8 cellular contexts compared by ENCODE assay signal in the genomic region with DNA sequence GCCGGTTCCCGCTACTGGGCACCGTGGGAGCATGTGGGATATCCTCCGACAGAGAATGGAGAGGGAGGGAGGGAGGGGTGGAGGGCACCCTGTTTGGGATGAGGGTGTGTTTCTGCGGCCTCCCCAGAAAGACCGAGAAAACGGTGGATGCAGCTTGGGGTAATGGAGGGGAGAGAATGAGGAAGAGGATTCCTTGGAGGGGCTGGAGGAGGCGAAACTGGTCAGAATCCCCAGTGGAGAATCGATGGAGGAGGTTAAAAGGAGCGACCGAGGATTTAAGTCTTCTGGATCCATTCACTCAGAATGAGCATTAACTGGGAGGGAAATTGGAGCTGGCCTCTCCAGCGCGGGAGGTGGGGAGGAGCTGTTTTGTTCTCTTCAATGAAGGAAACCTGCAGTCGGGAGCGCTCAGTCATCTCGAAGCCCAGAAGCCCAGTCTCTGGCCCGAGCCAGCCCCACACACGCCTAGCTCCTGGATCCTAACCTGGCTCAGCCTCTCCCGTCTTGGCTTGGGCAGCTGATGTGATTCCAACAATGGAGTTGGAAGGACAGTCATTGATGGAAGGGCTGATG. TPM values are rescaled to one million over a fixed set of nuclear protein-coding genes. Genes with fewer than 3 reads are reported as not detected.
DNase-seq lines count a peak whose midpoint lies in the region; ATAC-seq, FAIRE-seq and TF ChIP-seq lines count a peak whose summit lies in the region.

No MANE protein-coding gene starts in this region.

- ATAC-seq in DND-41 (ENCODE audit: insufficient read depth, low read depth) (no peak), GM12878 (no peak; the same call in 2 of the 3 replicates)

- SMC1A ChIA-PET in GM12878 (lab: Charles Lee; ENCODE audit: uncharacterized antibody, unreplicated experiment) = interaction anchor here (0.8 to 10.5 kb wide), 12 partner anchors 11 to 88 kb away, joined by 3 to 151 read pairs (median 8); no protein-coding TSS in a partner anchor

- TF ChIP-seq RAD21 in GM12878 (IDR thresholded peaks at IDR 0.05; ENCODE audit: insufficient read depth, low read depth, low read length) = no peak

- no TSS peak for BruUV-seq in GM12878 (replicated peaks; lab: Mats Ljungman, UMichigan)

- in situ Hi-C loops in GM12878 (cut with MboI) = loop anchor here (5.0 kb wide), 1 partner anchor 82 kb away; the partner anchor contains the start of gene RDH12

- H3K79me2 ChIP-seq in DND-41 (ENCODE audit: insufficient read depth, low read length) (no peaks in the 10 kb centered on the region), GM12878 (ENCODE audit: control insufficient read depth, insufficient read depth, low read length) (no peaks in the 10 kb centered on the region), smooth muscle cell (ENCODE audit: low read depth) (no peaks in the 10 kb centered on the region)

- H3K4me1 ChIP-seq in DND-41 (ENCODE audit: insufficient read depth, low read length) (peaks cover 38% of the 10 kb centered on the region), GM12878 (ENCODE audit: control insufficient read depth, insufficient read depth, low read length) (peaks cover 5% of the 10 kb centered on the region; the same call in 1 of the 2 replicates), smooth muscle cell (ENCODE audit: low read depth) (peaks cover 9% of the 10 kb centered on the region)

- no peak for TF ChIP-seq EP300 in GM12878 (IDR thresholded peaks at IDR 0.05; ENCODE audit: borderline replicate concordance in 1 of 2, control insufficient read depth in 1 of 2, low read depth in 2 of 2, low read length in 2 of 2)

- no peaks in the 10 kb centered on the region for H3K9me3 ChIP-seq in DND-41 (ENCODE audit: insufficient read depth, low read length, severe bottlenecking)
- H3K9me3 ChIP-seq in GM12878 (replicated peaks; ENCODE audit: control insufficient read depth, insufficient read depth, low read length) = no peaks in the 10 kb centered on the region; the same call in 2 of the 3 replicates
- H3K9me3 ChIP-seq in smooth muscle cell (replicated peaks; ENCODE audit: low read depth) = no peaks in the 10 kb centered on the region

- H3K27ac ChIP-seq in DND-41 (ENCODE audit: low read length) (no peak overlapping the region), GM12878 (ENCODE audit: control insufficient read depth, insufficient read depth) (no peak overlapping the region), smooth muscle cell (ENCODE audit: low read depth) (peak overlapping the region; percentile 39)

- RAD21 ChIA-PET in GM12878 (lab: Charles Lee; ENCODE audit: unreplicated experiment) = interaction anchor here (1.0 to 3.4 kb wide), 13 partner anchors 8 to 146 kb away, joined by 3 to 99 read pairs (median 4); partner anchors contain the start of genes PIGH and RDH12

- FAIRE-seq in GM12878 (lab: Jason Lieb, UNC) (no peak), H54 (lab: Jason Lieb, UNC) (no peak)

- H3K9ac ChIP-seq in DND-41 (ENCODE audit: low read depth, low read length) = peak overlapping the region; percentile 61
- H3K9ac ChIP-seq in GM12878 (ENCODE audit: control insufficient read depth, insufficient read depth, low read length) = no peak overlapping the region
- H3K9ac ChIP-seq in smooth muscle cell (ENCODE audit: low read depth) = peak overlapping the region; percentile 75

- no peaks in the 10 kb centered on the region for H3K27me3 ChIP-seq in DND-41 (ENCODE audit: insufficient read depth, low read length, poor library complexity)
- H3K27me3 ChIP-seq in GM12878 (replicated peaks in 1 of 2; ENCODE audit: control insufficient read depth in 2 of 2, insufficient read depth in 2 of 2, low read length in 1 of 2) = no peaks in the 10 kb centered on the region
- no peaks in the 10 kb centered on the region for H3K27me3 ChIP-seq in smooth muscle cell (ENCODE audit: low read depth)

- TF ChIP-seq POLR2A in GM12878 (IDR thresholded peaks at IDR 0.05; ENCODE audit: low read depth, low read length) (no peak), H54 (IDR thresholded peaks at IDR 0.05; ENCODE audit: low read depth, low read length) (no peak)

- no peaks in the 10 kb centered on the region for H4K20me1 ChIP-seq in DND-41 (ENCODE audit: insufficient read depth, low read length)
- no peaks in the 10 kb centered on the region for H4K20me1 ChIP-seq in GM12878 (ENCODE audit: control insufficient read depth, insufficient read depth)
- no peaks in the 10 kb centered on the region for H4K20me1 ChIP-seq in smooth muscle cell (ENCODE audit: low read depth)

- H3K4me3 ChIP-seq in DND-41 (ENCODE audit: low read depth in 1 of 2, low read length in 2 of 2) = peak overlapping the region; percentile 56 to 93
- H3K4me3 ChIP-seq in GM12878 = peak overlapping the region; percentile 82
- peak overlapping the region; percentile 74 for H3K4me3 ChIP-seq in smooth muscle cell

- intact Hi-C loops in GM12878 (cut with micrococcal nuclease; ENCODE audit: unreplicated experiment) = no loop called here

- no peak for DNase-seq in DND-41
- DNase-seq in NCI-H1105 (lab: John Stamatoyannopoulos, UW) = peak; percentile 46
- DNase-seq in GM12878 (ENCODE audit: low read depth, low spot score) = no peak
- DNase-seq in iPS-NIHi7 (ENCODE audit: extremely low spot score) = peak; percentile 61
- DNase-seq in smooth muscle cell (lab: John Stamatoyannopoulos, UW; ENCODE audit: unreplicated experiment) = no peak
- DNase-seq in H54 (ENCODE audit: insufficient read length, low spot score) = no peak
- no peak for DNase-seq in effector CD8-positive, alpha-beta T cell (lab: John Stamatoyannopoulos, UW)
- no peak for DNase-seq in cortex of kidney (lab: John Stamatoyannopoulos, UW)

- WGBS in GM12878 (ENCODE audit: insufficient coverage, insufficient replicate concordance, low lambda C conversion rate, missing lambda C conversion rate) = 14% methylated on average over 15 of the region's 19 CpGs
- WGBS in smooth muscle cell (ENCODE audit: low lambda C conversion rate) = 1% methylated on average over 19 of the region's 19 CpGs

- CTCF ChIA-PET in GM12878 (lab: Yijun Ruan, JAX) = interaction anchor here (0.7 to 4.0 kb wide), 16 partner anchors 8 to 260 kb away, joined by 3 to 49 read pairs (median 6); partner anchors contain the start of genes ATP6V1D, EIF2S1, PIGH and RDH11

- peak overlapping the region; percentile 100 for H3K4me2 ChIP-seq in DND-41 (ENCODE audit: insufficient read depth, low read length)
- peak overlapping the region; percentile 96 for H3K4me2 ChIP-seq in GM12878 (ENCODE audit: control insufficient read depth, insufficient read depth)
- H3K4me2 ChIP-seq in smooth muscle cell = peak overlapping the region; percentile 92

- H3F3A ChIP-seq in smooth muscle cell (ENCODE audit: low read depth) = peaks cover 6% of the 10 kb centered on the region

- TF ChIP-seq CTCF in DND-41 (IDR thresholded peaks at IDR 0.05; ENCODE audit: borderline replicate concordance, extremely low read depth, low read length, poor library complexity, severe bottlenecking) (no peak), GM12878 (IDR thresholded peaks at IDR 0.05 in 2 of 3, conservative IDR thresholded peaks at IDR 0.05 in 1 of 3; ENCODE audit: control insufficient read depth in 2 of 3, extremely low read depth in 1 of 3, insufficient read depth in 1 of 3, low read depth in 3 of 3, low read length in 3 of 3) (no peak), smooth muscle cell (IDR thresholded peaks at IDR 0.05; ENCODE audit: borderline replicate concordance, insufficient read depth, poor library complexity, severe bottlenecking) (no peak)

- H2AFZ ChIP-seq in DND-41 (ENCODE audit: low read depth, low read length) = peak overlapping the region; percentile 99
- H2AFZ ChIP-seq in GM12878 (ENCODE audit: control insufficient read depth, low read depth, low read length) = peak overlapping the region; percentile 94
- peak overlapping the region; percentile 67 for H2AFZ ChIP-seq in smooth muscle cell (ENCODE audit: low read depth)

- POLR2A ChIA-PET in GM12878 (lab: Charles Lee) = interaction anchor here (0.8 to 2.7 kb wide), 4 partner anchors 11 to 74 kb away, joined by 3 to 9 read pairs (median 4); partner anchors contain the start of gene PIGH

- no peaks in the 10 kb centered on the region for H3K36me3 ChIP-seq in DND-41 (ENCODE audit: insufficient read depth, low read length)
- H3K36me3 ChIP-seq in GM12878 (ENCODE audit: control insufficient read depth in 2 of 2, insufficient read depth in 2 of 2, low read length in 1 of 2) = no peaks in the 10 kb centered on the region
- H3K36me3 ChIP-seq in smooth muscle cell (ENCODE audit: low read depth) = no peaks in the 10 kb centered on the region

RNA-seq across cellular contexts. Expression of gene ARG2, which starts 0.6 kb away (rescaled TPM):
- total RNA-seq in GM12878 (2013; cell fraction: nucleolus; rRNA removed) = 2.2 and 3.0 TPM in 2 replicates
- 0.96 and 2.1 TPM in 2 replicates for total RNA-seq in GM12878 (2014; rRNA removed)
- 0.81 and 0.88 TPM in 2 replicates for total RNA-seq in GM12878 (2014; rRNA removed; fragmentation: Illumina TruSeq; extraction: Trizol)
- total RNA-seq in GM12878 (2021) = 0.85 and 0.93 TPM in 2 replicates
- 1.4 TPM for polyA plus RNA-seq in GM12878 (2011; ENCODE audit: low read depth)
- 7.8 and 8.9 TPM in 2 replicates for polyA plus RNA-seq in GM12878 (2011; rRNA removed)
- 5.3 and 6.3 TPM in 2 replicates for polyA plus RNA-seq in GM12878 (2011; cell fraction: cytosol; rRNA removed)
- polyA plus RNA-seq in GM12878 (2011; cell fraction: nucleus; rRNA removed) = 2.0 and 7.1 TPM in 2 replicates
- polyA plus RNA-seq in GM12878 (2012) = 1.4 and 2.4 TPM in 2 replicates
- polyA plus RNA-seq in GM12878 (2014; fragmentation: Illumina TruSeq; extraction: Trizol) = 1.5 and 1.6 TPM in 2 replicates
- 1 to 10 TPM; 2.1 to 3.2 TPM for polyA plus RNA-seq in GM12878 (2014; fragmentation: Nextera tagmentation; extraction: Ambion mirVana)
- polyA plus RNA-seq in GM12878 (2014; rRNA removed) = 0.74 and 1.8 TPM in 2 replicates
- polyA plus RNA-seq in GM12878 (2016; fragmentation: Nextera tagmentation; extraction: Ambion mirVana) = 1 to 10 TPM in 1 of 2 experiments, under 1 TPM in 1; 0.48 to 1.2 TPM
- 4.7 and 5.3 TPM in 2 replicates for polyA minus RNA-seq in GM12878 (2011; rRNA and poly(A)+ RNA removed)
- polyA minus RNA-seq in GM12878 (2011; cell fraction: cytosol; rRNA and poly(A)+ RNA removed) = 1.4 and 2.5 TPM in 2 replicates
- 1.8 and 1.9 TPM in 2 replicates for polyA minus RNA-seq in GM12878 (2011; cell fraction: nucleus; rRNA and poly(A)+ RNA removed)
- total RNA-seq in smooth muscle cell = 11.3 and 13.4 TPM in 2 replicates
- polyA plus RNA-seq in smooth muscle cell = 11.7 and 18.5 TPM in 2 replicates

RNA-seq across cellular contexts. Expression of gene PIGH, which starts 20.2 kb away (rescaled TPM):
- 36.2 and 37.4 TPM in 2 replicates for total RNA-seq in GM12878 (2013; cell fraction: nucleolus; rRNA removed)
- total RNA-seq in GM12878 (2014; rRNA removed) (26.5 and 29.9 TPM in 2 replicates), GM12878 (2014; rRNA removed; fragmentation: Illumina TruSeq; extraction: Trizol) (17.6 and 19.3 TPM in 2 replicates), GM12878 (2021) (16.6 and 19.4 TPM in 2 replicates), smooth muscle cell (15.5 and 35.8 TPM in 2 replicates)
- 15.3 TPM for polyA plus RNA-seq in GM12878 (2011; ENCODE audit: low read depth)
- polyA plus RNA-seq in GM12878 (2011; rRNA removed) (46.6 and 52.3 TPM in 2 replicates), GM12878 (2014; fragmentation: Illumina TruSeq; extraction: Trizol) (19.5 and 22.8 TPM in 2 replicates), GM12878 (2014; fragmentation: Nextera tagmentation; extraction: Ambion mirVana) (10 to 100 TPM; 15.5 to 17.8 TPM), GM12878 (2014; rRNA removed) (34.4 and 41.7 TPM in 2 replicates), GM12878 (2016; fragmentation: Nextera tagmentation; extraction: Ambion mirVana) (10 to 100 TPM; 25.0 to 26.5 TPM), smooth muscle cell (20.6 and 23.7 TPM in 2 replicates)
- 38.0 and 92.9 TPM in 2 replicates for polyA plus RNA-seq in GM12878 (2011; cell fraction: cytosol; rRNA removed)
- 138 and 169 TPM in 2 replicates for polyA plus RNA-seq in GM12878 (2011; cell fraction: nucleus; rRNA removed)
- polyA plus RNA-seq in GM12878 (2012) = 18.5 and 19.9 TPM in 2 replicates
- polyA minus RNA-seq in GM12878 (2011; rRNA and poly(A)+ RNA removed) = 21.1 and 22.1 TPM in 2 replicates
- polyA minus RNA-seq in GM12878 (2011; cell fraction: cytosol; rRNA and poly(A)+ RNA removed) = 11.9 and 13.6 TPM in 2 replicates
- 13.3 and 21.0 TPM in 2 replicates for polyA minus RNA-seq in GM12878 (2011; cell fraction: nucleus; rRNA and poly(A)+ RNA removed)

RNA-seq across cellular contexts. Expression of gene VTI1B, which starts 54.1 kb away (rescaled TPM):
- 37.1 and 40.8 TPM in 2 replicates for total RNA-seq in GM12878 (2013; cell fraction: nucleolus; rRNA removed)
- total RNA-seq in GM12878 (2014; rRNA removed) (28.2 and 32.0 TPM in 2 replicates), GM12878 (2014; rRNA removed; fragmentation: Illumina TruSeq; extraction: Trizol) (46.7 and 49.8 TPM in 2 replicates), GM12878 (2021) (65.5 and 68.1 TPM in 2 replicates), smooth muscle cell (32.9 and 33.0 TPM in 2 replicates)
- 44.8 TPM for polyA plus RNA-seq in GM12878 (2011; ENCODE audit: low read depth)
- polyA plus RNA-seq in GM12878 (2011; rRNA removed) (89.6 and 108 TPM in 2 replicates), GM12878 (2014; fragmentation: Illumina TruSeq; extraction: Trizol) (51.2 and 55.0 TPM in 2 replicates), GM12878 (2014; fragmentation: Nextera tagmentation; extraction: Ambion mirVana) (10 to 100 TPM; 15.0 to 43.8 TPM), GM12878 (2014; rRNA removed) (34.8 and 44.9 TPM in 2 replicates), GM12878 (2016; fragmentation: Nextera tagmentation; extraction: Ambion mirVana) (100 to 1,000 TPM in 1 of 2 experiments, 10 to 100 TPM in 1; 93.0 to 117 TPM), smooth muscle cell (106 and 113 TPM in 2 replicates)
- 31.8 and 39.7 TPM in 2 replicates for polyA plus RNA-seq in GM12878 (2011; cell fraction: cytosol; rRNA removed)
- 22.5 and 33.3 TPM in 2 replicates for polyA plus RNA-seq in GM12878 (2011; cell fraction: nucleus; rRNA removed)
- 52.2 and 56.4 TPM in 2 replicates for polyA plus RNA-seq in GM12878 (2012)
- 39.6 and 47.1 TPM in 2 replicates for polyA minus RNA-seq in GM12878 (2011; rRNA and poly(A)+ RNA removed)
- polyA minus RNA-seq in GM12878 (2011; cell fraction: cytosol; rRNA and poly(A)+ RNA removed) = 15.6 and 18.0 TPM in 2 replicates
- 17.3 and 25.0 TPM in 2 replicates for polyA minus RNA-seq in GM12878 (2011; cell fraction: nucleus; rRNA and poly(A)+ RNA removed)

Comparison
In these comparisons a context has a peak if more than half of its experiments do, and no peak if none do; other contexts are left out.
1. DNase-seq: peak in NCI-H1105 (single experiment) and iPS-NIHi7 (single experiment); none in DND-41 (single experiment), GM12878 (single experiment), smooth muscle cell (single experiment), H54 (single experiment), effector CD8-positive, alpha-beta T cell (single experiment) and cortex of kidney (single experiment).
2. Peak in every context shown above with its lines, with median percentiles within 50 percentile points of each other: H2AFZ ChIP-seq, H3K4me2 ChIP-seq and H3K4me3 ChIP-seq.